7 cellular contexts compared by ENCODE assay signal in genomic region chr21:38355992-38356781, GRCh38.
DNase-seq lines count a peak whose midpoint lies in the region; ATAC-seq, FAIRE-seq and TF ChIP-seq lines count a peak whose summit lies in the region.

No MANE protein-coding gene starts in this region.

- H3K9me2 ChIP-seq in OCI-LY1 (ENCODE audit: low read depth, low read length), result no peaks in the 10 kb centered on the region

- no peaks in the 10 kb centered on the region for H3K36me3 Mint-ChIP-seq in naive thymus-derived CD4-positive, alpha-beta T cell
- H3K36me3 Mint-ChIP-seq in stimulated activated naive B cell treated with anti-CD40 and anti-IgM and Interleukin-4, amounts not matched to agents 10 μg/mL and 1 μg/mL and 100 μg/mL, for 72 hours, result no peaks in the 10 kb centered on the region

- TF ChIP-seq CTCF in GM12875 (IDR thresholded peaks at IDR 0.05; ENCODE audit: borderline replicate concordance, insufficient read depth, low read depth, low read length) (peak; percentile 89), OCI-LY1 (IDR thresholded peaks at IDR 0.05; ENCODE audit: low read length) (peak; percentile 96)

- no peak overlapping the region for H3K27ac ChIP-seq in OCI-LY1 (ENCODE audit: low read depth, low read length, poor library complexity, severe bottlenecking)
- no peak overlapping the region for H3K27ac ChIP-seq in naive thymus-derived CD4-positive, alpha-beta T cell (ENCODE audit: low read depth, low read length)

- no peak overlapping the region for H2AFZ ChIP-seq in OCI-LY1 (ENCODE audit: low read length)

- no peak overlapping the region for H3K4me2 ChIP-seq in OCI-LY1 (ENCODE audit: low read length)

- H3K36me3 ChIP-seq in OCI-LY1 (ENCODE audit: insufficient read depth, low read length), result no peaks in the 10 kb centered on the region
- no peaks in the 10 kb centered on the region for H3K36me3 ChIP-seq in naive thymus-derived CD4-positive, alpha-beta T cell (ENCODE audit: control insufficient read depth in 2 of 3, insufficient read depth in 3 of 3, low read length in 3 of 3)

- no peaks in the 10 kb centered on the region for H4K20me1 ChIP-seq in OCI-LY1 (ENCODE audit: insufficient read depth, low read length)

- DNase-seq in HTR-8/SVneo (ENCODE audit: insufficient read length, low spot score), result peak; percentile 79
- peak; percentile 63 for DNase-seq in activated T-cell treated with anti-CD3 and anti-CD28 coated beads for 1 hour (ENCODE audit: low read depth)
- peak; percentile 40 to 83 (median 72) for DNase-seq in naive thymus-derived CD4-positive, alpha-beta T cell
- peak; percentile 56 for DNase-seq in stimulated activated naive B cell treated with anti-CD40 and anti-IgM and Interleukin-4, amounts not matched to agents 10 μg/mL and 1 μg/mL and 100 μg/mL, for 72 hours

- POLR2A ChIA-PET in naive thymus-derived CD4-positive, alpha-beta T cell (lab: Charles Lee), result interaction anchor here (0.7 kb wide), 1 partner anchor 230 kb away, joined by 3 read pairs; no protein-coding TSS in a partner anchor

- H3K9ac ChIP-seq in OCI-LY1 (ENCODE audit: low read length), result no peak overlapping the region

- H3K4me3 Mint-ChIP-seq in naive thymus-derived CD4-positive, alpha-beta T cell, result no peak overlapping the region
- no peak overlapping the region for H3K4me3 Mint-ChIP-seq in stimulated activated naive B cell treated with anti-CD40 and anti-IgM and Interleukin-4, amounts not matched to agents 10 μg/mL and 1 μg/mL and 100 μg/mL, for 72 hours

- H3K4me3 ChIP-seq in GM12875 (ENCODE audit: low read depth, low read length), result no peak overlapping the region
- no peak overlapping the region for H3K4me3 ChIP-seq in OCI-LY1 (ENCODE audit: low read depth, low read length, poor library complexity, severe bottlenecking)
- no peak overlapping the region for H3K4me3 ChIP-seq in naive thymus-derived CD4-positive, alpha-beta T cell (ENCODE audit: low read length)

- peaks cover 0 to 3% (median 0%) of the 10 kb centered on the region in 11 donors for H3K9me3 Mint-ChIP-seq in naive thymus-derived CD4-positive, alpha-beta T cell
- no peaks in the 10 kb centered on the region for H3K9me3 Mint-ChIP-seq in stimulated activated naive B cell treated with anti-CD40 and anti-IgM and Interleukin-4, amounts not matched to agents 10 μg/mL and 1 μg/mL and 100 μg/mL, for 72 hours

- peak; percentile 80 for ATAC-seq in esophagus mucosa
- ATAC-seq in naive thymus-derived CD4-positive, alpha-beta T cell, result peak; percentile 84
- peak; percentile 83 to 93 for ATAC-seq in stimulated activated naive B cell treated with anti-CD40 and anti-IgM and Interleukin-4, amounts not matched to agents 10 μg/mL and 1 μg/mL and 100 μg/mL, for 72 hours (replicated peaks)

- H3K4me1 Mint-ChIP-seq in naive thymus-derived CD4-positive, alpha-beta T cell, result peaks cover 5 to 15% (median 10%) of the 10 kb centered on the region in 7 donors
- peaks cover 4 to 8% of the 10 kb centered on the region in 2 donors for H3K4me1 Mint-ChIP-seq in stimulated activated naive B cell treated with anti-CD40 and anti-IgM and Interleukin-4, amounts not matched to agents 10 μg/mL and 1 μg/mL and 100 μg/mL, for 72 hours

- H3K27me3 ChIP-seq in OCI-LY1 (ENCODE audit: insufficient read depth, low read length), result no peaks in the 10 kb centered on the region; the same call in 1 of the 2 replicates
- no peaks in the 10 kb centered on the region for H3K27me3 ChIP-seq in naive thymus-derived CD4-positive, alpha-beta T cell (ENCODE audit: control insufficient read depth in 2 of 2, insufficient read depth in 2 of 2, low read length in 2 of 2)

- H3K4me1 ChIP-seq in OCI-LY1 (ENCODE audit: insufficient read depth, low read length, severe bottlenecking), result no peaks in the 10 kb centered on the region
- H3K4me1 ChIP-seq in naive thymus-derived CD4-positive, alpha-beta T cell (ENCODE audit: control insufficient read depth in 2 of 2, insufficient read depth in 2 of 2, low read length in 2 of 2), result peaks cover 0 to 8% of the 10 kb centered on the region in 2 donors

- no peaks in the 10 kb centered on the region for H3K79me2 ChIP-seq in OCI-LY1 (ENCODE audit: insufficient read depth, low read length)

- no peaks in the 10 kb centered on the region for H3F3A ChIP-seq in OCI-LY1 (ENCODE audit: insufficient read depth, low read length)

- CTCF ChIA-PET in naive thymus-derived CD4-positive, alpha-beta T cell (lab: Charles Lee), result interaction anchor here (0.8 to 3.8 kb wide), 7 partner anchors 30 to 198 kb away, joined by 3 to 30 read pairs (median 5); no protein-coding TSS in a partner anchor

- FAIRE-seq in HTR-8/SVneo (lab: Jason Lieb, UNC), result peak; percentile 82

- no peaks in the 10 kb centered on the region for H3K9me3 ChIP-seq in OCI-LY1 (ENCODE audit: low read length)
- no peaks in the 10 kb centered on the region for H3K9me3 ChIP-seq in naive thymus-derived CD4-positive, alpha-beta T cell (ENCODE audit: control insufficient read depth in 2 of 3, low read length in 3 of 3)

- intact Hi-C loops in naive thymus-derived CD4-positive, alpha-beta T cell (cut with micrococcal nuclease), result loop anchor here (1.0 to 10.0 kb wide), 7 partner anchors 137 to 792 kb away; no protein-coding TSS in a partner anchor

- peaks cover 4 to 25% (median 12%) of the 10 kb centered on the region in 5 donors for H3K27me3 Mint-ChIP-seq in naive thymus-derived CD4-positive, alpha-beta T cell
- H3K27me3 Mint-ChIP-seq in stimulated activated naive B cell treated with anti-CD40 and anti-IgM and Interleukin-4, amounts not matched to agents 10 μg/mL and 1 μg/mL and 100 μg/mL, for 72 hours, result peaks cover 16 to 20% of the 10 kb centered on the region in 2 donors

- no peak overlapping the region for H3K27ac Mint-ChIP-seq in naive thymus-derived CD4-positive, alpha-beta T cell
- no peak overlapping the region for H3K27ac Mint-ChIP-seq in stimulated activated naive B cell treated with anti-CD40 and anti-IgM and Interleukin-4, amounts not matched to agents 10 μg/mL and 1 μg/mL and 100 μg/mL, for 72 hours
